In genomic region chr13:111210488-111210887, GRCh38 we compare ENCODE assay signal across 9 cellular contexts.
DNase-seq lines count a peak whose midpoint lies in the region; TF ChIP-seq lines count a peak whose summit lies in the region.
"Had no signal": no experiment of that assay in that cellular context is flagged by ENCODE, and none has a peak within 500 bp of the region (broad histone marks: within the 10 kb centered on the region; RNA-seq: fewer than 3 reads in every experiment).

No MANE protein-coding gene starts in this region.

- TF ChIP-seq CTCF in glutamatergic neuron (IDR thresholded peaks at IDR 0.05; ENCODE audit: partially characterized antibody, unreplicated experiment) (no peak), progenitor cell of endocrine pancreas (IDR thresholded peaks at IDR 0.05; ENCODE audit: unreplicated experiment) (no peak)

- H3K36me3 Mint-ChIP-seq in glutamatergic neuron (ENCODE audit: unreplicated experiment): no peaks in the 10 kb centered on the region
- H3K36me3 Mint-ChIP-seq in progenitor cell of endocrine pancreas (ENCODE audit: insufficient read depth): peaks cover 4% of the 10 kb centered on the region

- H3K27ac Mint-ChIP-seq in glutamatergic neuron (ENCODE audit: unreplicated experiment) (peak overlapping the region; percentile 4), progenitor cell of endocrine pancreas (no peak overlapping the region)

- H3K9me3 Mint-ChIP-seq in glutamatergic neuron (ENCODE audit: unreplicated experiment) (peaks cover 5% of the 10 kb centered on the region), progenitor cell of endocrine pancreas (ENCODE audit: low read depth) (no peaks in the 10 kb centered on the region)

- peaks cover 4% of the 10 kb centered on the region for H3K27me3 Mint-ChIP-seq in glutamatergic neuron (ENCODE audit: unreplicated experiment)
- no peaks in the 10 kb centered on the region for H3K27me3 Mint-ChIP-seq in progenitor cell of endocrine pancreas

- H3K4me1 Mint-ChIP-seq in glutamatergic neuron (ENCODE audit: low read depth, unreplicated experiment): peaks cover 67% of the 10 kb centered on the region
- H3K4me1 Mint-ChIP-seq in progenitor cell of endocrine pancreas (ENCODE audit: low read depth): peaks cover 14% of the 10 kb centered on the region

- DNase-seq in EL: peak; percentile 94
- DNase-seq in T1000 (lab: John Stamatoyannopoulos, UW): peak; percentile 96
- no peak for DNase-seq in glutamatergic neuron
- peak; percentile 82 for DNase-seq in putamen (ENCODE audit: low spot score)
- no peak for DNase-seq in mucosa of gallbladder (ENCODE audit: low spot score)
- DNase-seq in progenitor cell of endocrine pancreas (ENCODE audit: low spot score, unreplicated experiment): no peak
- no peak for DNase-seq in NCI-H146 (lab: John Stamatoyannopoulos, UW)
- DNase-seq in activated CD4-positive, alpha-beta T cell treated with anti-CD3 and anti-CD28 coated beads, Interleukin-2, amount 50 U/mL, for 4 hours: no peak
- DNase-seq: NCI-H2081 treated with DMSO at 0.1 percent for 48 hours had no signal

- H3K4me3 Mint-ChIP-seq in glutamatergic neuron (ENCODE audit: unreplicated experiment) (peak overlapping the region; percentile 47), progenitor cell of endocrine pancreas (ENCODE audit: low read depth) (no peak overlapping the region)

Comparison
In these comparisons a context has a peak if more than half of its experiments do, and no peak if none do; other contexts are left out.
1. DNase-seq: peak in EL (single experiment), T1000 (single experiment) and putamen (single experiment); none in glutamatergic neuron (single experiment), mucosa of gallbladder (single experiment), progenitor cell of endocrine pancreas (single experiment), NCI-H146 (single experiment) and activated CD4-positive, alpha-beta T cell treated with anti-CD3 and anti-CD28 coated beads, Interleukin-2, amount 50 U/mL, for 4 hours (0 of 2).